Comparison of ENCODE assay signal across 14 cellular contexts in genomic region chrX:13257223-13258051, GRCh38.
DNase-seq lines count a peak whose midpoint lies in the region; ATAC-seq and TF ChIP-seq lines count a peak whose summit lies in the region.
"Had no signal": no experiment of that assay in that cellular context is flagged by ENCODE, and none has a peak within 500 bp of the region (broad histone marks: within the 10 kb centered on the region; RNA-seq: fewer than 3 reads in every experiment).

No MANE protein-coding gene starts in this region.

- no peak for TF ChIP-seq POLR2A in lower leg skin (IDR thresholded peaks at IDR 0.05)

- H3K36me3 Mint-ChIP-seq in activated T-helper 1 cell treated with anti-CD3 and anti-CD28 coated beads, Interleukin-12 subunit alpha, Interleukin-12 subunit beta, Interleukin-2, Interleukin-4 antibody, amounts not matched to agents 30 ng/mL and 10 ng/mL and 1 ng/mL, durations not matched to agents 14 hours and 24 hours and 36 hours (ENCODE audit: low read depth): no peaks in the 10 kb centered on the region

- 81 to 87% methylated on average over 6 of the region's 6 CpGs for WGBS in lower leg skin, 2 donors

- intact Hi-C loops in activated T-helper 1 cell treated with anti-CD3 and anti-CD28 coated beads, Interleukin-12 subunit alpha, Interleukin-12 subunit beta, Interleukin-2, Interleukin-4 antibody, amounts not matched to agents 30 ng/mL and 10 ng/mL and 1 ng/mL, durations not matched to agents 14 hours and 24 hours and 36 hours (cut with micrococcal nuclease): loop anchor here (1.0 to 10.0 kb wide), 6 partner anchors 89 to 310 kb away; no protein-coding TSS in a partner anchor
- intact Hi-C loops in lower leg skin (cut with DNase I; ENCODE audit: low total_unique reads): no loop called here

- no peaks in the 10 kb centered on the region for H3K9me3 Mint-ChIP-seq in activated T-helper 1 cell treated with anti-CD3 and anti-CD28 coated beads, Interleukin-12 subunit alpha, Interleukin-12 subunit beta, Interleukin-2, Interleukin-4 antibody, amounts not matched to agents 30 ng/mL and 10 ng/mL and 1 ng/mL, durations not matched to agents 14 hours and 24 hours and 36 hours

- peak overlapping the region; percentile 27 for H3K27ac Mint-ChIP-seq in activated T-helper 1 cell treated with anti-CD3 and anti-CD28 coated beads, Interleukin-12 subunit alpha, Interleukin-12 subunit beta, Interleukin-2, Interleukin-4 antibody, amounts not matched to agents 30 ng/mL and 10 ng/mL and 1 ng/mL, durations not matched to agents 14 hours and 24 hours and 36 hours
- H3K27ac Mint-ChIP-seq: nephron progenitor cell had no signal

- ATAC-seq in GM19452 (IDR thresholded peaks at IDR 0.05; ENCODE audit: unreplicated experiment) (peak; percentile 50), HG03066 (IDR thresholded peaks at IDR 0.05; ENCODE audit: low read depth, unreplicated experiment) (peak; percentile 57), GM21381 (IDR thresholded peaks at IDR 0.05; ENCODE audit: unreplicated experiment) (no peak)

- peaks cover 41% of the 10 kb centered on the region for H3K4me1 Mint-ChIP-seq in activated T-helper 1 cell treated with anti-CD3 and anti-CD28 coated beads, Interleukin-12 subunit alpha, Interleukin-12 subunit beta, Interleukin-2, Interleukin-4 antibody, amounts not matched to agents 30 ng/mL and 10 ng/mL and 1 ng/mL, durations not matched to agents 14 hours and 24 hours and 36 hours (ENCODE audit: low read depth)

- TF ChIP-seq CTCF in GM12864 (IDR thresholded peaks at IDR 0.05; ENCODE audit: low read depth, low read length, missing control alignments) (no peak), lower leg skin (IDR thresholded peaks at IDR 0.05) (no peak)

- no peak overlapping the region for H3K4me3 Mint-ChIP-seq in activated T-helper 1 cell treated with anti-CD3 and anti-CD28 coated beads, Interleukin-12 subunit alpha, Interleukin-12 subunit beta, Interleukin-2, Interleukin-4 antibody, amounts not matched to agents 30 ng/mL and 10 ng/mL and 1 ng/mL, durations not matched to agents 14 hours and 24 hours and 36 hours
- H3K4me3 Mint-ChIP-seq: nephron progenitor cell had no signal

- no peaks in the 10 kb centered on the region for H3K27me3 Mint-ChIP-seq in activated T-helper 1 cell treated with anti-CD3 and anti-CD28 coated beads, Interleukin-12 subunit alpha, Interleukin-12 subunit beta, Interleukin-2, Interleukin-4 antibody, amounts not matched to agents 30 ng/mL and 10 ng/mL and 1 ng/mL, durations not matched to agents 14 hours and 24 hours and 36 hours (ENCODE audit: insufficient read depth)

- peak; percentile 46 for DNase-seq in GM12864 (ENCODE audit: low read depth)
- DNase-seq in activated T-helper 1 cell treated with anti-CD3 and anti-CD28 coated beads, Interleukin-12 subunit alpha, Interleukin-12 subunit beta, Interleukin-2, Interleukin-4 antibody, amounts not matched to agents 30 ng/mL and 10 ng/mL and 1 ng/mL, durations not matched to agents 14 hours and 24 hours and 36 hours (ENCODE audit: low spot score): no peak
- no peak for DNase-seq in lower leg skin (ENCODE audit: low spot score in 2 of 2)
- DNase-seq in DMS79 treated with DMSO at 0.1 percent for 48 hours (lab: John Stamatoyannopoulos, UW): no peak
- no peak for DNase-seq in stimulated activated CD4-positive, alpha-beta T cell treated with anti-CD3 and anti-CD28 coated beads, Interleukin-1b, Interleukin-23, amount 100 ng/mL, for 48 hours
- DNase-seq: activated CD4-positive, alpha-beta T cell treated with anti-CD3 and anti-CD28 coated beads, Interleukin-2, amount 50 U/mL, for 1 hour; AML-193; NCI-H1930; nephron progenitor cell; SHP77; stimulated activated CD4-positive, alpha-beta T cell treated with anti-CD3 and anti-CD28 coated beads, Interleukin-2, amount 100 ng/mL, for 24 hours had no signal

- H3K4me3 ChIP-seq in GM12864 (ENCODE audit: low read depth, low read length): no peak overlapping the region
- H3K4me3 ChIP-seq in lower leg skin (ENCODE audit: low read depth, poor library complexity, severe bottlenecking): no peak overlapping the region
